ENCODE assay signal across 8 cellular contexts in the genomic region with DNA sequence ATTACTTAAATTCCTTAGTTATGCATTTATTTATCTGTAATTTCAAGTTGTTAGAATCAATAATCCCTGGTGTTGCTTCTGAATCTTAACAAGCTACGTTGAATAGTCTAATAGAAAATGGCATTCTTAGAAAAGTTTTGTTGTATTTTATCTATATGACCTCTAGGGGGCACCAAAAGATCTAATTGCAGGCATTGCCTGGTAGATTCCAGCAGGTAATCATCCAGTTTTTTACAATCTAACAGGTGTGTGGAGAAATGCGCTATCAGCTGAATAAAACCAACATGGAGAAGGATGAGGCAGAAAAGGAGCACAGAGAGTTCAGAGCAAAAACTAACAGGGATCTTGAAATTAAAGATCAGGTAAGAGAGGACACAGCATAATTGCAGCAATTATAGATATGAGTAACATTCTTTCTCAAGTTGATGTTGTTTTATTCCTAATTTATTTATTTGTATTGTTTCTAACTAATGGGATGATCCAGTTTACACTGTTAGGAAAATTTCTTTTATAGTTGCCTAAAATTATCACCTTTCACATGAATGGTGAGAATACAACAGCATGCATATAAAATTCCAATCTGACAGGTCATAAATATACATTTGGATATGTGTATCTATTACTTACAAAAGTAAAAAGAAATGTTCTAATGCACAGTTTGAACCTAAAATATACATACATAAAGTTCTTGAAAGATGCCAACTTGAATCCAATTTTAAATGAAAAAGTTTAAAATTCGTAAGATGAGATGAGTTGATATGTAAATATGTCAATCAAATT.
DNase-seq lines count a peak whose midpoint lies in the region; ATAC-seq, FAIRE-seq and TF ChIP-seq lines count a peak whose summit lies in the region.

No MANE protein-coding gene starts in this region.

- no peaks in the 10 kb centered on the region for H3K27me3 Mint-ChIP-seq in nephron (ENCODE audit: low read depth)

- no peak for TF ChIP-seq POLR2A in H1 (IDR thresholded peaks at IDR 0.05; ENCODE audit: control extremely low read depth in 1 of 2, low read depth in 2 of 2, low read length in 2 of 2)

- no peak overlapping the region for H3K9ac ChIP-seq in H1 (replicated peaks in 1 of 4; ENCODE audit: extremely low read depth in 1 of 4, low read depth in 3 of 4, low read length in 3 of 4)

- H3K27ac ChIP-seq in H1 (ENCODE audit: low read depth, low read length): no peak overlapping the region

- H3K4me1 Mint-ChIP-seq in nephron: no peaks in the 10 kb centered on the region

- no peak overlapping the region for H3K4me2 ChIP-seq in H1 (ENCODE audit: insufficient read depth in 1 of 2, low read depth in 2 of 2, low read length in 2 of 2)

- H3K9me3 Mint-ChIP-seq in nephron: no peaks in the 10 kb centered on the region

- H3K4me3 ChIP-seq in BJ (ENCODE audit: low read depth, low read length) (no peak overlapping the region), LNCaP clone FGC (ENCODE audit: low read depth, low read length) (no peak overlapping the region), H1 (ENCODE audit: extremely low read depth in 1 of 4, insufficient read depth in 2 of 4, low read depth in 3 of 4, low read length in 4 of 4) (no peak overlapping the region)

- H3K27ac Mint-ChIP-seq in nephron: no peak overlapping the region

- peaks cover 18% of the 10 kb centered on the region for H3K36me3 Mint-ChIP-seq in nephron (ENCODE audit: low read depth)

- TF ChIP-seq CTCF in BJ (IDR thresholded peaks at IDR 0.05; ENCODE audit: insufficient read depth, low read depth, low read length) (peak; percentile 64), LNCaP clone FGC (IDR thresholded peaks at IDR 0.05; ENCODE audit: control insufficient read depth, extremely low read depth, insufficient read depth) (peak; percentile 51), H1 (IDR thresholded peaks at IDR 0.05; ENCODE audit: control extremely low read depth in 1 of 3, insufficient read depth in 1 of 3, low read depth in 1 of 3, low read length in 3 of 3) (peak in 2 of 3 experiments; percentile 40 to 53; a peak in 2 of 4 replicates), nephron (IDR thresholded peaks at IDR 0.05; ENCODE audit: unreplicated experiment in 3 of 3) (peak; percentile 67 to 79 (median 77))

- 71 to 100% methylated on average over 1 to 3 of the region's 3 CpGs for WGBS in H1 (ENCODE audit: extremely low coverage in 1 of 2, insufficient coverage in 1 of 2, insufficient read length in 1 of 2, insufficient replicate concordance in 2 of 2, low coverage in 1 of 2, low lambda C conversion rate in 2 of 2, missing lambda C conversion rate in 1 of 2), 2 experiments

- no peaks in the 10 kb centered on the region for H4K20me1 ChIP-seq in H1 (replicated peaks in 1 of 2; ENCODE audit: control insufficient read depth in 1 of 2, insufficient read depth in 2 of 2, low read length in 2 of 2)

- H3K79me1 ChIP-seq in H1 (ENCODE audit: low read depth, low read length): no peaks in the 10 kb centered on the region

- TF ChIP-seq EP300 in H1 (IDR thresholded peaks at IDR 0.05; ENCODE audit: borderline replicate concordance in 1 of 2, low read depth in 2 of 2, low read length in 2 of 2): no peak

- no peak overlapping the region for H2AK5ac ChIP-seq in H1 (ENCODE audit: low read depth, low read length)

- TF ChIP-seq RAD21 in H1 (IDR thresholded peaks at IDR 0.05 in 1 of 2, conservative IDR thresholded peaks at IDR 0.05 in 1 of 2; ENCODE audit: low read depth in 2 of 2, low read length in 2 of 2): peak; percentile 87 to 90

- FAIRE-seq in H1 (lab: Jason Lieb, UNC): peak; percentile 63

- H3K9me3 ChIP-seq in H1 (ENCODE audit: insufficient read depth in 2 of 2, low read depth in 1 of 2, low read length in 1 of 2): no peaks in the 10 kb centered on the region

- ATAC-seq in GM18511 (IDR thresholded peaks at IDR 0.05; ENCODE audit: unreplicated experiment): no peak
- ATAC-seq in HG03469 (IDR thresholded peaks at IDR 0.05; ENCODE audit: unreplicated experiment): no peak

- no peak overlapping the region for H2BK15ac ChIP-seq in H1 (ENCODE audit: low read length)

- H3K27me3 ChIP-seq in BJ (ENCODE audit: control insufficient read depth, insufficient read depth, low read length) (no peaks in the 10 kb centered on the region), H1 (replicated peaks in 1 of 4; ENCODE audit: control insufficient read depth in 3 of 4, extremely low read depth in 1 of 4, insufficient read depth in 3 of 4, low read length in 3 of 4) (no peaks in the 10 kb centered on the region)

- no peaks in the 10 kb centered on the region for H3K79me2 ChIP-seq in H1 (ENCODE audit: control insufficient read depth in 1 of 2, insufficient read depth in 2 of 2, low read length in 2 of 2)

- no peak overlapping the region for H2BK12ac ChIP-seq in H1 (ENCODE audit: low read depth, low read length)

- H3K4me3 Mint-ChIP-seq in nephron: no peak overlapping the region

- H3K23me2 ChIP-seq in H1 (ENCODE audit: low read depth, low read length): no peaks in the 10 kb centered on the region; the same call in 1 of the 2 replicates

- no peak overlapping the region for H2BK5ac ChIP-seq in H1 (ENCODE audit: low read depth, low read length)

- no peak overlapping the region for H2AFZ ChIP-seq in H1 (ENCODE audit: low read length)

- no peak overlapping the region for H2BK120ac ChIP-seq in H1 (replicated peaks; ENCODE audit: low read depth, low read length)

- no peak overlapping the region for H4K5ac ChIP-seq in H1 (ENCODE audit: insufficient read length, low read depth, low read length)

- no peak overlapping the region for H2BK20ac ChIP-seq in H1 (ENCODE audit: low read length)

- H3K56ac ChIP-seq in H1 (replicated peaks; ENCODE audit: insufficient read length, low read depth, low read length): no peak overlapping the region

- CTCF ChIA-PET in BJ (lab: Yijun Ruan, JAX) (interaction anchor here (0.5 to 4.2 kb wide), 15 partner anchors 9 to 1421 kb away, joined by 3 to 28 read pairs (median 3); no protein-coding TSS in a partner anchor), H1 (lab: Charles Lee; ENCODE audit: partially characterized antibody) (interaction anchor here (0.6 to 4.5 kb wide), 29 partner anchors 10 to 927 kb away, joined by 3 to 49 read pairs (median 4); no protein-coding TSS in a partner anchor)

- no peak overlapping the region for H4K91ac ChIP-seq in H1 (replicated peaks; ENCODE audit: insufficient read length, low read length)

- H3K4ac ChIP-seq in H1 (replicated peaks; ENCODE audit: insufficient read length, low read depth, low read length): no peak overlapping the region

- H4K8ac ChIP-seq in H1 (ENCODE audit: extremely low read depth, insufficient read depth, low read length): no peak overlapping the region; the same call in 1 of the 2 replicates

- H3K23ac ChIP-seq in H1 (ENCODE audit: insufficient read length): no peak overlapping the region

- H3K36me3 ChIP-seq in BJ (ENCODE audit: control insufficient read depth, insufficient read depth, low read length) (peaks cover 2% of the 10 kb centered on the region; the same call in 1 of the 2 replicates), H1 (ENCODE audit: control insufficient read depth in 2 of 4, insufficient read depth in 4 of 4, low read length in 3 of 4) (no peaks in the 10 kb centered on the region)

- no peak overlapping the region for H3K14ac ChIP-seq in H1 (ENCODE audit: insufficient read length)

- DNase-seq in BJ (ENCODE audit: low read depth): no peak
- DNase-seq in GM19238 (ENCODE audit: insufficient read length, low spot score): peak; percentile 13
- DNase-seq in LNCaP clone FGC (ENCODE audit: low read depth): peak; percentile 22
- peak; percentile 80 for DNase-seq in OCI-M1 (lab: John Stamatoyannopoulos, UW)
- no peak for DNase-seq in H1 (ENCODE audit: low read depth in 1 of 2, low spot score in 2 of 2)

- POLR2A ChIA-PET in BJ (lab: Charles Lee) (no interaction called here), H1 (lab: Charles Lee; ENCODE audit: partially characterized antibody) (no interaction called here)

- H3K18ac ChIP-seq in H1 (ENCODE audit: extremely low read depth, low read length): no peak overlapping the region

- H3K4me1 ChIP-seq in H1 (replicated peaks in 1 of 4; ENCODE audit: control insufficient read depth in 3 of 4, insufficient read depth in 4 of 4, low read length in 3 of 4): no peaks in the 10 kb centered on the region

TF ChIP-seq in H1, 55 proteins besides CTCF, POLR2A, EP300 and RAD21:
- TF ChIP-seq KDM1A (IDR thresholded peaks at IDR 0.05; ENCODE audit: borderline replicate concordance, low read length) (no peak), TEAD4 (IDR thresholded peaks at IDR 0.05; ENCODE audit: low read depth, low read length) (peak; percentile 30; the same call in 1 of the 2 replicates)

Comparison
In these comparisons a context has a peak if more than half of its experiments do, and no peak if none do; other contexts are left out.
1. DNase-seq: peak in GM19238 (single experiment), LNCaP clone FGC (single experiment) and OCI-M1 (single experiment); none in BJ (single experiment) and H1 (0 of 2).
2. Peak in every context shown above with its lines, with median percentiles within 50 percentile points of each other: CTCF ChIP-seq.